Comparison of ENCODE assay signal across 12 cellular contexts in genomic region chr2:174554514-174555119, GRCh38. TPM values are rescaled to one million over a fixed set of nuclear protein-coding genes. Genes with fewer than 3 reads are reported as not detected.
DNase-seq lines count a peak whose midpoint lies in the region; ATAC-seq and TF ChIP-seq lines count a peak whose summit lies in the region.
"Had no signal": no experiment of that assay in that cellular context is flagged by ENCODE, and none has a peak within 500 bp of the region (broad histone marks: within the 10 kb centered on the region; RNA-seq: fewer than 3 reads in every experiment).

No MANE protein-coding gene starts in this region.

- no peak overlapping the region for H3K4me3 Mint-ChIP-seq in activated naive CD4-positive, alpha-beta T cell treated with anti-CD3 and anti-CD28 coated beads for 36 hours
- peak overlapping the region in 1 of 2 donors; percentile 39 for H3K4me3 Mint-ChIP-seq in stimulated activated naive B cell treated with anti-CD40 and anti-IgM and Interleukin-4, amounts not matched to agents 10 μg/mL and 1 μg/mL and 100 μg/mL, for 72 hours

- 50 to 69% (median 58%) methylated on average over 4 of the region's 4 CpGs for WGBS in stomach, 5 donors

- H3F3A ChIP-seq in PC-3 (ENCODE audit: low read length, unreplicated experiment): no peaks in the 10 kb centered on the region

- H3K9me3 ChIP-seq in OCI-LY7 (ENCODE audit: low read length) (no peaks in the 10 kb centered on the region), PC-3 (ENCODE audit: low read length) (no peaks in the 10 kb centered on the region), stomach (no peaks in the 10 kb centered on the region)
- H3K9me3 ChIP-seq: SJSA1, thyroid gland had no signal

- peak overlapping the region; percentile 77 for H3K27ac ChIP-seq in OCI-LY7 (ENCODE audit: low read depth, low read length, poor library complexity, severe bottlenecking)
- no peak overlapping the region for H3K27ac ChIP-seq in PC-3 (ENCODE audit: low read length)
- peak overlapping the region in 1 of 5 donors; percentile 8 for H3K27ac ChIP-seq in stomach
- H3K27ac ChIP-seq: SJSA1, thyroid gland had no signal

- peaks cover 43% of the 10 kb centered on the region for H3K4me1 Mint-ChIP-seq in activated naive CD4-positive, alpha-beta T cell treated with anti-CD3 and anti-CD28 coated beads for 36 hours (ENCODE audit: low read depth)
- H3K4me1 Mint-ChIP-seq in stimulated activated naive B cell treated with anti-CD40 and anti-IgM and Interleukin-4, amounts not matched to agents 10 μg/mL and 1 μg/mL and 100 μg/mL, for 72 hours: peaks cover 17 to 33% of the 10 kb centered on the region in 2 donors

- H3K27me3 ChIP-seq in PC-3 (ENCODE audit: low read length) (peaks cover 4% of the 10 kb centered on the region; the same call in 1 of the 2 replicates), stomach (no peaks in the 10 kb centered on the region)
- H3K27me3 ChIP-seq: SJSA1, thyroid gland had no signal

- TF ChIP-seq POLR2A in stomach (IDR thresholded peaks at IDR 0.05): no peak

- intact Hi-C loops in activated naive CD4-positive, alpha-beta T cell treated with anti-CD3 and anti-CD28 coated beads for 36 hours (cut with micrococcal nuclease): loop anchor here (2.0 kb wide), 1 partner anchor 14 kb away; no protein-coding TSS in a partner anchor
- intact Hi-C loops in OCI-LY7 (cut with micrococcal nuclease; ENCODE audit: unreplicated experiment) (no loop called here), PC-3 (cut with micrococcal nuclease) (no loop called here), stomach (cut with DNase I; ENCODE audit: low total_unique reads) (no loop called here)

- H4K20me1 ChIP-seq in OCI-LY7 (ENCODE audit: insufficient read depth, low read length) (no peaks in the 10 kb centered on the region), PC-3 (ENCODE audit: low read length) (no peaks in the 10 kb centered on the region)

- peak overlapping the region; percentile 61 for H3K4me2 ChIP-seq in OCI-LY7 (ENCODE audit: low read length)
- no peak overlapping the region for H3K4me2 ChIP-seq in PC-3 (ENCODE audit: low read length)
- H3K4me2 ChIP-seq: smooth muscle cell had no signal

- no peak for DNase-seq in activated naive CD4-positive, alpha-beta T cell treated with anti-CD3 and anti-CD28 coated beads for 36 hours
- DNase-seq in activated naive CD4-positive, alpha-beta T cell (lab: John Stamatoyannopoulos, UW): no peak
- no peak for DNase-seq in OCI-LY7 (ENCODE audit: low spot score)
- DNase-seq in dermis blood vessel endothelial cell: peak; percentile 26
- no peak for DNase-seq in stimulated activated naive B cell treated with anti-CD40 and anti-IgM and Interleukin-4, amounts not matched to agents 10 μg/mL and 1 μg/mL and 100 μg/mL, for 72 hours
- no peak for DNase-seq in PC-3
- DNase-seq in NCI-H1436 treated with DMSO at 0.1 percent for 48 hours (lab: John Stamatoyannopoulos, UW): no peak
- no peak for DNase-seq in stomach
- DNase-seq: occipital lobe, thyroid gland had no signal

- POLR2A ChIA-PET in OCI-LY7 (lab: Charles Lee) (interaction anchor here (0.6 to 1.6 kb wide), 5 partner anchors 10 to 84 kb away, joined by 3 to 7 read pairs (median 4); no protein-coding TSS in a partner anchor), PC-3 (lab: Charles Lee; ENCODE audit: unreplicated experiment) (interaction anchor here (0.6 kb wide), 1 partner anchor 543 kb away, joined by 3 read pairs; no protein-coding TSS in a partner anchor)

- TF ChIP-seq CTCF in OCI-LY7 (conservative IDR thresholded peaks at IDR 0.05; ENCODE audit: low read length): no peak
- no peak for TF ChIP-seq CTCF in PC-3 (conservative IDR thresholded peaks at IDR 0.05; ENCODE audit: low read depth, low read length)
- no peak for TF ChIP-seq CTCF in stomach (IDR thresholded peaks at IDR 0.05)

- H3K4me1 ChIP-seq in OCI-LY7 (ENCODE audit: insufficient read depth, low read length, poor library complexity, severe bottlenecking): peaks cover 25% of the 10 kb centered on the region
- H3K4me1 ChIP-seq in PC-3 (ENCODE audit: insufficient read depth, low read length): no peaks in the 10 kb centered on the region
- H3K4me1 ChIP-seq in stomach: no peaks in the 10 kb centered on the region
- H3K4me1 ChIP-seq: SJSA1, thyroid gland had no signal

- H3K9me2 ChIP-seq in OCI-LY7 (ENCODE audit: insufficient read depth, low read length) (no peaks in the 10 kb centered on the region), PC-3 (replicated peaks; ENCODE audit: low read length) (no peaks in the 10 kb centered on the region)

- peak overlapping the region; percentile 73; the same call in 1 of the 2 replicates for H2AFZ ChIP-seq in OCI-LY7 (ENCODE audit: low read length)
- H2AFZ ChIP-seq in PC-3 (ENCODE audit: low read length): no peak overlapping the region

- peaks cover 9% of the 10 kb centered on the region for H3K36me3 Mint-ChIP-seq in activated naive CD4-positive, alpha-beta T cell treated with anti-CD3 and anti-CD28 coated beads for 36 hours (ENCODE audit: low read depth)
- H3K36me3 Mint-ChIP-seq in stimulated activated naive B cell treated with anti-CD40 and anti-IgM and Interleukin-4, amounts not matched to agents 10 μg/mL and 1 μg/mL and 100 μg/mL, for 72 hours: peaks cover 0 to 15% of the 10 kb centered on the region in 2 donors

- H3K4me3 ChIP-seq in OCI-LY7 (ENCODE audit: low read depth, low read length, poor library complexity, severe bottlenecking) (peak overlapping the region; percentile 25), PC-3 (ENCODE audit: low read length) (no peak overlapping the region), stomach (no peak overlapping the region)
- H3K4me3 ChIP-seq: SJSA1, smooth muscle cell, thyroid gland had no signal

- H3K79me2 ChIP-seq in OCI-LY7 (ENCODE audit: insufficient read depth, low read depth, low read length) (no peaks in the 10 kb centered on the region), PC-3 (ENCODE audit: low read length) (no peaks in the 10 kb centered on the region)

- H3K9me3 Mint-ChIP-seq in activated naive CD4-positive, alpha-beta T cell treated with anti-CD3 and anti-CD28 coated beads for 36 hours: peaks cover 5% of the 10 kb centered on the region
- no peaks in the 10 kb centered on the region for H3K9me3 Mint-ChIP-seq in stimulated activated naive B cell treated with anti-CD40 and anti-IgM and Interleukin-4, amounts not matched to agents 10 μg/mL and 1 μg/mL and 100 μg/mL, for 72 hours

- peak overlapping the region; percentile 75 for H3K27ac Mint-ChIP-seq in activated naive CD4-positive, alpha-beta T cell treated with anti-CD3 and anti-CD28 coated beads for 36 hours
- H3K27ac Mint-ChIP-seq in stimulated activated naive B cell treated with anti-CD40 and anti-IgM and Interleukin-4, amounts not matched to agents 10 μg/mL and 1 μg/mL and 100 μg/mL, for 72 hours: peak overlapping the region; percentile 91

- CTCF ChIA-PET in activated naive CD4-positive, alpha-beta T cell treated with anti-CD3 and anti-CD28 coated beads for 36 hours (lab: Charles Lee): interaction anchor here (1.5 to 1.9 kb wide), 2 partner anchors 49 to 133 kb away, joined by 3 to 7 read pairs; no protein-coding TSS in a partner anchor
- CTCF ChIA-PET in OCI-LY7 (lab: Charles Lee; ENCODE audit: unreplicated experiment): interaction anchor here (0.8 kb wide), 1 partner anchor 12 kb away, joined by 3 read pairs; no protein-coding TSS in a partner anchor
- CTCF ChIA-PET in PC-3 (lab: Charles Lee): no interaction called here

- no TSS peak for BruUV-seq in OCI-LY7 (replicated peaks; lab: Mats Ljungman, UMichigan)
- BruUV-seq in PC-3 (replicated peaks; lab: Mats Ljungman, UMichigan): no TSS peak

- ATAC-seq in stimulated activated naive B cell treated with anti-CD40 and anti-IgM and Interleukin-4, amounts not matched to agents 10 μg/mL and 1 μg/mL and 100 μg/mL, for 72 hours (replicated peaks): peak; percentile 57 to 60
- ATAC-seq in PC-3: no peak

- H3K27me3 Mint-ChIP-seq in activated naive CD4-positive, alpha-beta T cell treated with anti-CD3 and anti-CD28 coated beads for 36 hours (ENCODE audit: low read depth): no peaks in the 10 kb centered on the region
- H3K27me3 Mint-ChIP-seq in stimulated activated naive B cell treated with anti-CD40 and anti-IgM and Interleukin-4, amounts not matched to agents 10 μg/mL and 1 μg/mL and 100 μg/mL, for 72 hours: no peaks in the 10 kb centered on the region

- H3K36me3 ChIP-seq in OCI-LY7 (ENCODE audit: insufficient read depth, low read length) (peaks cover 21% of the 10 kb centered on the region), PC-3 (ENCODE audit: low read depth, low read length) (no peaks in the 10 kb centered on the region), stomach (peaks cover 0 to 9% (median 6%) of the 10 kb centered on the region in 4 donors)
- H3K36me3 ChIP-seq: SJSA1, thyroid gland had no signal

- no peak for TF ChIP-seq EP300 in stomach (IDR thresholded peaks at IDR 0.05)

- no peak overlapping the region for H3K9ac ChIP-seq in PC-3 (ENCODE audit: low read length)

RNA-seq across cellular contexts. Expression of gene WIPF1, which starts 43.0 kb away (rescaled TPM):
- 100 to 1,000 TPM; 167 TPM for total RNA-seq in activated naive CD4-positive, alpha-beta T cell treated with anti-CD3 and anti-CD28 coated beads for 36 hours
- total RNA-seq in OCI-LY7 (2014; rRNA removed; shearing (Covaris generic)): 22.7 and 27.1 TPM in 2 replicates
- 183 and 192 TPM in 2 replicates for total RNA-seq in OCI-LY7 (2022)
- 13.5 and 14.1 TPM in 2 replicates for total RNA-seq in dermis blood vessel endothelial cell
- total RNA-seq in PC-3 (2014; rRNA removed): 0.29 and 1.5 TPM in 2 replicates
- 10 to 100 TPM in 4 of 5 donors, 1 to 10 TPM in 1; 9.4 to 43.8 (median 28.3) TPM for total RNA-seq in stomach
- 10 to 100 TPM in 2 of 3 donors, 1 to 10 TPM in 1; 8.8 to 22.3 (median 21.7) TPM for polyA plus RNA-seq in stomach
